In the genomic region with DNA sequence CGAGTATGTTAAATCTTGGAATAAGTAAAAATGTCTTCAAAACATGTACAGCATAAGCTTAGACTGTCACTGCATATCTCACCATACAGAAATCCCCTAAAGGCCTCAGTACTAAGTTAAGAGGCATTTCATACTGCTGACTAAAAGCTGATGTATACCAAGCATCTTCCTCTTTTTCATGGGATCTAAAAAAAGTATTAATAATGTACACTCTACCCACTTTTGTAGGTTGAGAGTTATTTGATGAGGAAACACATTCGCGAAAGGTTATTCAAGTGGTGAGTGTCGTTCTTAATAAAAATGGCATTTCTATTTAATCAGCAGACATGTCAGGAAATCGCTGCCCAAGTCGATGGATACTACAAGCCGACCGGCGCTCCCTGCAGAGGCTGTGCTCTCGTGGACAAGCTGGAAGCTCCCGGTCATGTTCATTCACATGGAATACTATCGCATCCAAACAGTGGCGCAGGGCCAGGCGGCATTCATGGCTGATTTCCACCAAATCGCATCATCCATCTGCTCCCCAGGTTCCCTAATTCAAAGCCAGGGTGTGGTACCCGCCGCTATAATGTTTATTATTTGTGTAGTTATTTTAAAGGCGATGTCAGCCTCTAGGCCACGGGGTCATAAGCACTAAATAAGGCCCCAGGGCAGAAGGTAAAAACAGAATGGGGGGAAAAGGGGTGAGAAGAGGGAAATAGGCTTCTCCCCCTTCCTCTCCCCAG, we compare ENCODE assay signal across 8 cellular contexts. TPM values are rescaled to one million over a fixed set of nuclear protein-coding genes. Genes with fewer than 3 reads are reported as not detected.
DNase-seq lines count a peak whose midpoint lies in the region; TF ChIP-seq lines count a peak whose summit lies in the region.

No MANE protein-coding gene starts in this region.

- no peaks in the 10 kb centered on the region for H3K27me3 ChIP-seq in GM23248 (replicated peaks; ENCODE audit: insufficient read depth)

- peak overlapping the region; percentile 95 for H3K9ac ChIP-seq in GM23248

- H3K27ac ChIP-seq in GM23248 (peak overlapping the region; percentile 90), coronary artery (peak overlapping the region; percentile 72 to 88)

- in situ Hi-C loops in GM23248 (cut with MboI), result no loop called here

- peaks cover 21% of the 10 kb centered on the region for H3K4me1 ChIP-seq in GM23248 (ENCODE audit: insufficient read depth)

- WGBS in GM23248 (ENCODE audit: low coverage in 1 of 2, low lambda C conversion rate in 2 of 2, missing lambda C conversion rate in 2 of 2), 2 experiments, result 1 to 2% methylated on average over 18 to 19 of the region's 19 CpGs

- H3K79me2 ChIP-seq in GM23248 (ENCODE audit: insufficient read depth), result peaks cover 82% of the 10 kb centered on the region

- no peaks in the 10 kb centered on the region for H3K9me2 ChIP-seq in GM23248 (ENCODE audit: insufficient read depth)

- no peaks in the 10 kb centered on the region for H4K20me1 ChIP-seq in GM23248 (ENCODE audit: insufficient read depth)

- peak overlapping the region; percentile 94 for H3K4me2 ChIP-seq in GM23248 (ENCODE audit: unreplicated experiment)

- H3K36me3 ChIP-seq in GM23248 (ENCODE audit: low read depth), result peaks cover 10% of the 10 kb centered on the region; the same call in 1 of the 2 replicates

- DNase-seq in GM03348 (ENCODE audit: low spot score) (peak; percentile 73), GM23248 (peak; percentile 83), M059J (ENCODE audit: low read depth) (peak; percentile 80), T-helper 9 cell (peak; percentile 7), coronary artery (ENCODE audit: low spot score) (peak; percentile 80), kidney glomerular epithelial cell (lab: John Stamatoyannopoulos, UW) (peak; percentile 45)
- peak; percentile 18 for DNase-seq in stimulated activated CD4-positive, alpha-beta T cell treated with anti-CD3 and anti-CD28 coated beads, Interleukin-4, amount 100 ng/mL, for 24 hours
- DNase-seq in NK-92 treated with Interleukin-12 subunit alpha and Interleukin-12 subunit beta, amount 100 ng/mL, for 24 hours (lab: John Stamatoyannopoulos, UW), result no peak

- peaks cover 18% of the 10 kb centered on the region for H3F3A ChIP-seq in GM23248 (ENCODE audit: insufficient read depth)

- H3K9me3 ChIP-seq in GM23248 (ENCODE audit: low read depth), result no peaks in the 10 kb centered on the region

- peak overlapping the region; percentile 84 for H3K4me3 ChIP-seq in GM23248
- peak overlapping the region; percentile 100 for H3K4me3 ChIP-seq in coronary artery

- no peak for TF ChIP-seq CTCF in coronary artery (IDR thresholded peaks at IDR 0.05)

- H2AFZ ChIP-seq in GM23248, result peak overlapping the region; percentile 94

RNA-seq across cellular contexts. Expression of a gene that starts 0.7 kb away (rescaled TPM):
- total RNA-seq in GM23248 (2014; rRNA removed; shearing (Covaris generic)), result 22.6 and 39.9 TPM in 2 replicates
- 16.3 and 17.7 TPM in 2 replicates for polyA plus RNA-seq in GM23248 (2016; fragmentation: Nextera tagmentation; extraction: Ambion mirVana)
- 3.3 and 5.1 TPM in 2 replicates for total RNA-seq in M059J (2014; rRNA removed; shearing (Covaris generic))

RNA-seq across cellular contexts. Expression of a gene that starts 0.8 kb away (rescaled TPM):
- 37.7 and 58.3 TPM in 2 replicates for total RNA-seq in GM23248 (2014; rRNA removed; shearing (Covaris generic))
- polyA plus RNA-seq in GM23248 (2016; fragmentation: Nextera tagmentation; extraction: Ambion mirVana), result 49.6 and 54.9 TPM in 2 replicates
- total RNA-seq in M059J (2014; rRNA removed; shearing (Covaris generic)), result 12.3 and 27.9 TPM in 2 replicates
